8 cellular contexts compared by ENCODE assay signal in the genomic region with DNA sequence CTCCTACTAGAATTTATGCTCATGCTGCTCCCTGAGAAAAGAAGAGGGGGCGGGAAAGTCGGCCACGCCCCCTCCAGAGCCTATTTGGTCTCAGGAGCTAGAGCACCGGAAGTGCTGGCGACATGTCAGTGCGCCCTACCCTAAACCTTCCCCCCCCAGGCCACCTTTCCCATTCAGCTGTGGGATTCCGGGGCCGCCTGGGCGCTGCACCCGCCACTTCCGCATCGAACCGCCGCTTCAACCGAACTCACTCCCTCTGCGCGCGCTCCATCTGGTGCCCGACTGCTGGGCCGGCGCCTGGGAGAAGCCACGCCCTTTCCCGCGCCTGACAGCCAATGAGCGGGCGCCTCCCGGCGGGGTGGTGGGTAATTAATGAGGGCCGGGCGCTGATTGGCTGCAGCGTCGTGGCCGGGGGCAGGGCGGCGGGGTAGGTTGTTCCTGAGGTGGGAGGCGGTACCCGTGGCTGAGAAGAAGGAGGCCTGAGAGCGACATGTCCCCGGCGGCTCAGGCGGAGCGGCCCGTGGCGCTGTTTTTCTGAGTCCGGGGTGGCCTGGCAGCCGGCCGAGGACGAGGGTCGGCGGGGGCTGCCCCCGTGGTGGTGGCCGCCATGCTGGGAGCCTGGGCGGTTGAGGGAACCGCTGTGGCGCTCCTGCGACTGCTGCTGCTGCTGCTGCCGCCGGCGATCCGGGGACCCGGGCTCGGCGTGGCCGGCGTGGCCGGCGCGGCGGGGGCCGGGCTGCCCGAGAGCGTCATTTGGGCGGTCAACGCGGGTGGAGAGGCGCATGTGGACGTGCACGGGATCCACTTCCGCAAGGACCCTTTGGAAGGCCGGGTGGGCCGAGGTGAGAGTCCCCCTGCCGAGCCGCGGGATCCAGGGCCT. TPM values are rescaled to one million over a fixed set of nuclear protein-coding genes. Genes with fewer than 3 reads are reported as not detected.
A peak's percentile ranks its signal among the peaks of the same experiment; 100 is the strongest.
DNase-seq lines count a peak whose midpoint lies in the region; ATAC-seq, FAIRE-seq and TF ChIP-seq lines count a peak whose summit lies in the region.

A gene with protein sequence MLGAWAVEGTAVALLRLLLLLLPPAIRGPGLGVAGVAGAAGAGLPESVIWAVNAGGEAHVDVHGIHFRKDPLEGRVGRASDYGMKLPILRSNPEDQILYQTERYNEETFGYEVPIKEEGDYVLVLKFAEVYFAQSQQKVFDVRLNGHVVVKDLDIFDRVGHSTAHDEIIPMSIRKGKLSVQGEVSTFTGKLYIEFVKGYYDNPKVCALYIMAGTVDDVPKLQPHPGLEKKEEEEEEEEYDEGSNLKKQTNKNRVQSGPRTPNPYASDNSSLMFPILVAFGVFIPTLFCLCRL (plus strand): TSS at position 460 of the 880 bp plus-strand sequence. CDS start 148 bp downstream, at position 608.

- H3K27ac ChIP-seq in H1 (ENCODE audit: low read depth, low read length): peak within 1 kb of the TSS; percentile 87
- peak within 1 kb of the TSS; percentile 99 for H3K27ac ChIP-seq in mesenchymal stem cell (ENCODE audit: low read length, poor library complexity, severe bottlenecking)

- DNase-seq in Caki2 (ENCODE audit: low read depth) (peak; percentile 99), HTR-8/SVneo (ENCODE audit: insufficient read length, low spot score) (peak; percentile 98), NOMO-1 treated with dmso at 0.1 percent for 144 hours (lab: John Stamatoyannopoulos, UW; ENCODE audit: unreplicated experiment) (peak; percentile 99), H1 (ENCODE audit: low read depth in 1 of 2, low spot score in 2 of 2) (peak; percentile 77 to 98), mesenchymal stem cell (peak; percentile 98)
- DNase-seq in activated CD8-positive, alpha-beta memory T cell treated with anti-CD3 and anti-CD28 coated beads for 48 hours (ENCODE audit: low read depth in 2 of 3, low spot score in 2 of 3): peak; percentile 96 to 100 (median 98)
- DNase-seq in stimulated activated CD8-positive, alpha-beta memory T cell treated with anti-CD3 and anti-CD28 coated beads, Interleukin-12 subunit alpha, Interleukin-12 subunit beta, amount 100 ng/mL, for 4 hours (ENCODE audit: low read depth): peak; percentile 99

- H3K27me3 ChIP-seq in H1 (replicated peaks in 1 of 4; ENCODE audit: control insufficient read depth in 3 of 4, extremely low read depth in 1 of 4, insufficient read depth in 3 of 4, low read length in 3 of 4) (no peaks in the 10 kb centered on the region), mesenchymal stem cell (ENCODE audit: control insufficient read depth in 1 of 2, insufficient read depth in 1 of 2, low read length in 2 of 2) (no peaks in the 10 kb centered on the region)

- H4K20me1 ChIP-seq in H1 (replicated peaks in 1 of 2; ENCODE audit: control insufficient read depth in 1 of 2, insufficient read depth in 2 of 2, low read length in 2 of 2): peaks cover 15 to 19% of the 10 kb centered on the region in 2 experiments

- peak within 1 kb of the TSS; percentile 87 to 96 for H3K4me2 ChIP-seq in H1 (ENCODE audit: insufficient read depth in 1 of 2, low read depth in 2 of 2, low read length in 2 of 2)
- peak within 1 kb of the TSS; percentile 88 for H3K4me2 ChIP-seq in mesenchymal stem cell (ENCODE audit: low read length, poor library complexity, severe bottlenecking)

- H4K91ac ChIP-seq in H1 (replicated peaks; ENCODE audit: insufficient read length, low read length): peak within 1 kb of the TSS; percentile 99
- peak within 1 kb of the TSS; percentile 76 for H4K91ac ChIP-seq in mesenchymal stem cell (ENCODE audit: low read length)

- peak within 1 kb of the TSS; percentile 98 for H4K5ac ChIP-seq in H1 (ENCODE audit: insufficient read length, low read depth, low read length)

- H2BK5ac ChIP-seq in H1 (ENCODE audit: low read depth, low read length): peak within 1 kb of the TSS; percentile 96
- peak within 1 kb of the TSS; percentile 90 for H2BK5ac ChIP-seq in mesenchymal stem cell (ENCODE audit: low read depth, low read length, poor library complexity, severe bottlenecking)

- in situ Hi-C loops in Caki2 (cut with HindIII; ENCODE audit: low pct_unique_long_range_greater_than_20kb, low sequenced_read_pairs): no loop called here

- no peak for TF ChIP-seq EP300 in H1 (IDR thresholded peaks at IDR 0.05; ENCODE audit: borderline replicate concordance in 1 of 2, low read depth in 2 of 2, low read length in 2 of 2)

- H4K8ac ChIP-seq in H1 (ENCODE audit: extremely low read depth, insufficient read depth, low read length) (peak within 1 kb of the TSS; percentile 97), mesenchymal stem cell (ENCODE audit: low read length) (peak within 1 kb of the TSS; percentile 95)

- peaks cover 41 to 48% of the 10 kb centered on the region in 2 experiments for H3K79me2 ChIP-seq in H1 (ENCODE audit: control insufficient read depth in 1 of 2, insufficient read depth in 2 of 2, low read length in 2 of 2)

- TF ChIP-seq POLR2A in H1 (IDR thresholded peaks at IDR 0.05; ENCODE audit: control extremely low read depth in 1 of 2, low read depth in 2 of 2, low read length in 2 of 2): peak; percentile 11 to 55; a peak in 1 of 3 replicates

- H2AK5ac ChIP-seq in H1 (ENCODE audit: low read depth, low read length): no peak within 1 kb of the TSS
- H2AK5ac ChIP-seq in mesenchymal stem cell (ENCODE audit: low read length, severe bottlenecking): no peak within 1 kb of the TSS

- TF ChIP-seq CTCF in H1 (IDR thresholded peaks at IDR 0.05; ENCODE audit: control extremely low read depth in 1 of 3, insufficient read depth in 1 of 3, low read depth in 1 of 3, low read length in 3 of 3): peak in 2 of 3 experiments; percentile 23; a peak in 2 of 4 replicates

- WGBS in H1 (ENCODE audit: extremely low coverage in 1 of 2, insufficient coverage in 1 of 2, insufficient read length in 1 of 2, insufficient replicate concordance in 2 of 2, low coverage in 1 of 2, low lambda C conversion rate in 2 of 2, missing lambda C conversion rate in 1 of 2), 2 experiments: 1% methylated on average over 56 of the region's 84 CpGs; no CpG with 5 or more reads in 1 of the 2 experiments
- WGBS in mesenchymal stem cell: under 1% methylated on average over 73 of the region's 84 CpGs

- H3K23ac ChIP-seq in H1 (ENCODE audit: insufficient read length) (no peak within 1 kb of the TSS), mesenchymal stem cell (ENCODE audit: low read length in 2 of 2) (peak within 1 kb of the TSS; percentile 46 to 97)

- H3K4me1 ChIP-seq in H1 (replicated peaks in 1 of 4; ENCODE audit: control insufficient read depth in 3 of 4, insufficient read depth in 4 of 4, low read length in 3 of 4): peaks cover 2 to 15% (median 4%) of the 10 kb centered on the region in 4 experiments; a peak in 5 of 7 replicates
- peaks cover 6% of the 10 kb centered on the region for H3K4me1 ChIP-seq in mesenchymal stem cell (ENCODE audit: control insufficient read depth, insufficient read depth, low read depth, low read length)

- H2BK15ac ChIP-seq in H1 (ENCODE audit: low read length): no peak within 1 kb of the TSS
- peak within 1 kb of the TSS; percentile 97 for H2BK15ac ChIP-seq in mesenchymal stem cell (ENCODE audit: low read depth, poor library complexity, severe bottlenecking)

- peak; percentile 45 to 55; a peak in 3 of 4 replicates for TF ChIP-seq RAD21 in H1 (IDR thresholded peaks at IDR 0.05 in 1 of 2, conservative IDR thresholded peaks at IDR 0.05 in 1 of 2; ENCODE audit: low read depth in 2 of 2, low read length in 2 of 2)

- POLR2A ChIA-PET in H1 (lab: Charles Lee; ENCODE audit: partially characterized antibody): interaction anchor here (0.9 to 4.5 kb wide), 8 partner anchors 12 to 396 kb away, joined by 3 to 28 read pairs (median 6); a partner anchor contains a TSS

- peak within 1 kb of the TSS; percentile 80 to 91 (median 86) for H3K9ac ChIP-seq in H1 (replicated peaks in 1 of 4; ENCODE audit: extremely low read depth in 1 of 4, low read depth in 3 of 4, low read length in 3 of 4)
- peak within 1 kb of the TSS; percentile 95 for H3K9ac ChIP-seq in mesenchymal stem cell (ENCODE audit: low read length)

- H3K36me3 ChIP-seq in H1 (ENCODE audit: control insufficient read depth in 2 of 4, insufficient read depth in 4 of 4, low read length in 3 of 4) (no peaks in the 10 kb centered on the region), mesenchymal stem cell (ENCODE audit: control insufficient read depth in 1 of 2, insufficient read depth in 2 of 2, low read depth in 1 of 2, low read length in 2 of 2) (no peaks in the 10 kb centered on the region)

- H3K9me3 ChIP-seq in H1 (ENCODE audit: insufficient read depth in 2 of 2, low read depth in 1 of 2, low read length in 1 of 2) (no peaks in the 10 kb centered on the region), mesenchymal stem cell (ENCODE audit: control insufficient read depth, low read length) (no peaks in the 10 kb centered on the region)

- H3K14ac ChIP-seq in H1 (ENCODE audit: insufficient read length) (no peak within 1 kb of the TSS), mesenchymal stem cell (ENCODE audit: low read length in 2 of 2) (peak within 1 kb of the TSS in 1 of 2 experiments; percentile 98)

- H2BK12ac ChIP-seq in H1 (ENCODE audit: low read depth, low read length) (no peak within 1 kb of the TSS), mesenchymal stem cell (ENCODE audit: low read length in 2 of 2) (peak within 1 kb of the TSS in 1 of 2 experiments; percentile 82)

- peak within 1 kb of the TSS; percentile 97 for H3K18ac ChIP-seq in H1 (ENCODE audit: extremely low read depth, low read length)
- peak within 1 kb of the TSS; percentile 89 to 98 for H3K18ac ChIP-seq in mesenchymal stem cell (ENCODE audit: low read depth in 1 of 2, low read length in 2 of 2)

- ATAC-seq in GM21367 (IDR thresholded peaks at IDR 0.05; ENCODE audit: unreplicated experiment): peak; percentile 57

- no peak within 1 kb of the TSS for H2BK20ac ChIP-seq in H1 (ENCODE audit: low read length)

- peak within 1 kb of the TSS; percentile 24 for H3K4ac ChIP-seq in H1 (replicated peaks; ENCODE audit: insufficient read length, low read depth, low read length)
- peak within 1 kb of the TSS; percentile 94 to 96 for H3K4ac ChIP-seq in mesenchymal stem cell (ENCODE audit: low read depth in 1 of 2, low read length in 2 of 2)

- H2AFZ ChIP-seq in H1 (ENCODE audit: low read length): peak within 1 kb of the TSS; percentile 93
- H2AFZ ChIP-seq in mesenchymal stem cell (ENCODE audit: low read depth, low read length): peak within 1 kb of the TSS; percentile 100

- H3K4me3 ChIP-seq in H1 (ENCODE audit: extremely low read depth in 1 of 4, insufficient read depth in 2 of 4, low read depth in 3 of 4, low read length in 4 of 4) (peak within 1 kb of the TSS; percentile 74 to 93 (median 90)), mesenchymal stem cell (ENCODE audit: insufficient read depth in 1 of 2, low read depth in 1 of 2, low read length in 2 of 2) (peak within 1 kb of the TSS; percentile 83 to 96)

- peak within 1 kb of the TSS; percentile 55 for H2BK120ac ChIP-seq in H1 (replicated peaks; ENCODE audit: low read depth, low read length)
- peak within 1 kb of the TSS; percentile 94 for H2BK120ac ChIP-seq in mesenchymal stem cell (ENCODE audit: low read depth, low read length)

- H3K79me1 ChIP-seq in H1 (ENCODE audit: low read depth, low read length): peaks cover 4% of the 10 kb centered on the region; the same call in 1 of the 2 replicates
- H3K79me1 ChIP-seq in mesenchymal stem cell (replicated peaks; ENCODE audit: low read length, poor library complexity, severe bottlenecking): peaks cover 1% of the 10 kb centered on the region

- H3K23me2 ChIP-seq in H1 (ENCODE audit: low read depth, low read length): peaks cover 16% of the 10 kb centered on the region

- CTCF ChIA-PET in H1 (lab: Charles Lee; ENCODE audit: partially characterized antibody): interaction anchor here (0.6 to 10.4 kb wide), 3 partner anchors 11 to 40 kb away, joined by 3 to 87 read pairs (median 5); no protein-coding TSS in a partner anchor

- H3K56ac ChIP-seq in H1 (replicated peaks; ENCODE audit: insufficient read length, low read depth, low read length): peak within 1 kb of the TSS; percentile 95

- peak; percentile 9 for FAIRE-seq in HTR-8/SVneo (lab: Jason Lieb, UNC)
- no peak for FAIRE-seq in H1 (lab: Jason Lieb, UNC)

RNA-seq across cellular contexts. Expression of the gene that starts here (rescaled TPM):
- total RNA-seq in Caki2 (2014; rRNA removed; shearing (Covaris generic); ENCODE audit: low replicate concordance): 73.7 and 80.6 TPM in 2 replicates
- 260 and 266 TPM in 2 replicates for total RNA-seq in H1 (2021; fragmentation: NEBNext Ultra II Directional; extraction: Animal tissue kit (Norgen Biotek cat#: 25700))
- polyA plus RNA-seq in H1 (2011; rRNA removed): 34.4 and 37.1 TPM in 2 replicates
- 50.8 TPM for polyA plus RNA-seq in H1 (2011; cell fraction: cytosol; rRNA removed)
- polyA plus RNA-seq in H1 (2011; cell fraction: nucleus; rRNA removed): 26.0 TPM
- polyA plus RNA-seq in H1 (2012, experiment 1 of 2): 98.6 to 133 TPM (median 116 TPM) in 4 replicates
- 61.6 TPM for polyA plus RNA-seq in H1 (2012, experiment 2 of 2)
- polyA plus RNA-seq in H1 (2013, experiment 1 of 2): 141 TPM
- 191 TPM for polyA plus RNA-seq in H1 (2013, experiment 2 of 2)
- polyA minus RNA-seq in H1 (2011; rRNA and poly(A)+ RNA removed): 89.4 and 147 TPM in 2 replicates
- polyA minus RNA-seq in H1 (2011; cell fraction: cytosol; rRNA and poly(A)+ RNA removed): 75.7 TPM
- polyA minus RNA-seq in H1 (2011; cell fraction: nucleus; rRNA and poly(A)+ RNA removed): 32.8 TPM
- polyA plus RNA-seq in mesenchymal stem cell (2013, experiment 1 of 2): 87.1 TPM
- polyA plus RNA-seq in mesenchymal stem cell (2013, experiment 2 of 2): 87.6 TPM

Comparison
In these comparisons a context has a peak if more than half of its experiments do, and no peak if none do; other contexts are left out.
1. Peak in every context shown above with its lines: DNase-seq, ATAC-seq, H3K4me3 ChIP-seq and H3K27ac ChIP-seq.